In the genomic region with DNA sequence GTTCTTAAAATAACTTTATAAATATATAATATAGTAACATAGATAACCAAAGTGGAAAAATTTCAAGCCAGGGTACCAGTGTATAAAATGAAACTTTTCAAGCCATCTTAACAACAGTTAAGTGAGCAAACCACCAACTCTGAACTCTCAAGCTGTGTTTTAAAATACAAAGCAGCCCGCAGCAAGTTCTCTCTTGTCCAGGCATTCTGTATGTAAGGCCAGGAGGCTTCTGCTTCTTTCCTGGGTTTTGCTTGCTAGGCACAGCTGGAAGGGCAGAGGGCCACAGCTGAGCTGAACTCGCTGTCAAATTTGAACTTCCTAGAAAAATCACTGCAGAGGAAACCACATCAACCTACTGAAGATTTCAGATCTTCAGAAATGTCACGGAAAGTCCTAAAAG, we compare ENCODE assay signal across 13 cellular contexts. TPM values are rescaled to one million over a fixed set of nuclear protein-coding genes. Genes with fewer than 3 reads are reported as not detected.
A peak's percentile ranks its signal among the peaks of the same experiment; 100 is the strongest.
DNase-seq lines count a peak whose midpoint lies in the region; ATAC-seq, FAIRE-seq and TF ChIP-seq lines count a peak whose summit lies in the region.
"Had no signal": no experiment of that assay in that cellular context is flagged by ENCODE, and none has a peak within 500 bp of the region (broad histone marks: within the 10 kb centered on the region; RNA-seq: fewer than 3 reads in every experiment).

No MANE protein-coding gene starts in this region.

- DNase-seq in CD1c-positive myeloid dendritic cell (ENCODE audit: extremely low spot score) (peak; percentile 75), H54 (ENCODE audit: insufficient read length, low spot score) (no peak), epithelial cell of esophagus (ENCODE audit: low read depth) (peak; percentile 58), superior temporal gyrus (ENCODE audit: extremely low spot score) (no peak), cardiac septum (ENCODE audit: low spot score) (no peak)
- DNase-seq in activated naive CD8-positive, alpha-beta T cell treated with anti-CD3 and anti-CD28 coated beads, Interleukin-2, amount 50 U/mL, for 24 hours, result no peak
- DNase-seq: C1 segment of cervical spinal cord; Calu3; CD8-positive, alpha-beta T cell; GOT3 had no signal

- H3K27me3 Mint-ChIP-seq in nephron (ENCODE audit: low read depth), result no peaks in the 10 kb centered on the region
- H3K27me3 Mint-ChIP-seq in activated naive CD8-positive, alpha-beta T cell treated with anti-CD3 and anti-CD28 coated beads, Interleukin-2, amount 50 U/mL, for 24 hours, result no peaks in the 10 kb centered on the region
- H3K27me3 Mint-ChIP-seq: B cell had no signal

- no peak overlapping the region for H3K4me3 ChIP-seq in epithelial cell of esophagus (ENCODE audit: low read length)
- H3K4me3 ChIP-seq: HAP-1 had no signal

- TF ChIP-seq CTCF in epithelial cell of esophagus (IDR thresholded peaks at IDR 0.05; ENCODE audit: insufficient read depth, low read depth, low read length, missing control alignments) (no peak), nephron (IDR thresholded peaks at IDR 0.05; ENCODE audit: unreplicated experiment in 3 of 3) (no peak)

- no peak overlapping the region for H3K4me3 Mint-ChIP-seq in nephron
- no peak overlapping the region for H3K4me3 Mint-ChIP-seq in activated naive CD8-positive, alpha-beta T cell treated with anti-CD3 and anti-CD28 coated beads, Interleukin-2, amount 50 U/mL, for 24 hours
- H3K4me3 Mint-ChIP-seq: B cell; CD8-positive, alpha-beta T cell had no signal

- no peak for ATAC-seq in activated naive CD8-positive, alpha-beta T cell treated with anti-CD3 and anti-CD28 coated beads, Interleukin-2, amount 50 U/mL, for 24 hours
- ATAC-seq: CD8-positive, alpha-beta T cell had no signal

- H3K27ac Mint-ChIP-seq in nephron, result peak overlapping the region; percentile 44 to 85 (median 53)
- H3K27ac Mint-ChIP-seq in activated naive CD8-positive, alpha-beta T cell treated with anti-CD3 and anti-CD28 coated beads, Interleukin-2, amount 50 U/mL, for 24 hours, result no peak overlapping the region
- H3K27ac Mint-ChIP-seq: B cell; CD8-positive, alpha-beta T cell had no signal

- H3K36me3 Mint-ChIP-seq in nephron (ENCODE audit: low read depth), result peaks cover 41% of the 10 kb centered on the region
- H3K36me3 Mint-ChIP-seq in activated naive CD8-positive, alpha-beta T cell treated with anti-CD3 and anti-CD28 coated beads, Interleukin-2, amount 50 U/mL, for 24 hours (ENCODE audit: low read depth), result peaks cover 18% of the 10 kb centered on the region

- peak; percentile 86 for FAIRE-seq in H54 (lab: Jason Lieb, UNC)

- no peaks in the 10 kb centered on the region for H3K9me3 Mint-ChIP-seq in nephron
- no peaks in the 10 kb centered on the region for H3K9me3 Mint-ChIP-seq in activated naive CD8-positive, alpha-beta T cell treated with anti-CD3 and anti-CD28 coated beads, Interleukin-2, amount 50 U/mL, for 24 hours
- H3K9me3 Mint-ChIP-seq: CD8-positive, alpha-beta T cell had no signal

- intact Hi-C loops in cardiac septum (cut with DNase I), result no loop called here

- peaks cover 42% of the 10 kb centered on the region for H3K4me1 Mint-ChIP-seq in nephron
- no peaks in the 10 kb centered on the region for H3K4me1 Mint-ChIP-seq in activated naive CD8-positive, alpha-beta T cell treated with anti-CD3 and anti-CD28 coated beads, Interleukin-2, amount 50 U/mL, for 24 hours

- no peak for TF ChIP-seq POLR2A in H54 (IDR thresholded peaks at IDR 0.05; ENCODE audit: low read depth, low read length)

RNA-seq across cellular contexts. Expression of a gene that starts 6.8 kb away (rescaled TPM):
- 72.8 TPM for total RNA-seq in cardiac septum

Comparison
In these comparisons a context has a peak if more than half of its experiments do, and no peak if none do; other contexts are left out.
1. DNase-seq: peak in CD1c-positive myeloid dendritic cell (single experiment) and epithelial cell of esophagus (single experiment); none in H54 (single experiment), superior temporal gyrus (single experiment), cardiac septum (single experiment) and activated naive CD8-positive, alpha-beta T cell treated with anti-CD3 and anti-CD28 coated beads, Interleukin-2, amount 50 U/mL, for 24 hours (single experiment).